In the genomic region with DNA sequence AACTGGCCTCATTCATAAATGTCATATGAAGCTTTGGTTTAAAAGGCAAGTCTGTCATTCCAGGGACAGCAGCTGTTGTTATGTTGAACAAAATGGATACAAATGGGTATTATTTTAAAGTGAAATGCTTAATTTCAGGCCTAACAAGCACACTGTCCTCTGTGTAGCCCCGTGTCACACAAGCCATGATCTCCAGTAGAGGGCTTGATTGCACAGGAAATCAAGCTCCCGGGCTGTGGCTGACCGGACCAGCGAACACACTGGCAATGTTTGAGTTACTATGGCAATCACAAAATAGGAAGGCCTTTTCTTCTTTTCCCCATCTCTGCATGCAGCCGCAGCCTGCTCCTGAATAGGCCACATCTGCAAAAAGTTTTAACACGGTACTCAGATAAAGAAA, we compare ENCODE assay signal across 19 cellular contexts.
DNase-seq lines count a peak whose midpoint lies in the region; ATAC-seq, FAIRE-seq and TF ChIP-seq lines count a peak whose summit lies in the region.
"Had no signal": no experiment of that assay in that cellular context is flagged by ENCODE, and none has a peak within 500 bp of the region (broad histone marks: within the 10 kb centered on the region; RNA-seq: fewer than 3 reads in every experiment).

No MANE protein-coding gene starts in this region.

- no peak for ATAC-seq in GM21737 (IDR thresholded peaks at IDR 0.05; ENCODE audit: unreplicated experiment)

- POLR2A ChIA-PET in H1 (lab: Charles Lee; ENCODE audit: partially characterized antibody): no interaction called here

- no peak overlapping the region for H3K23ac ChIP-seq in H1 (ENCODE audit: insufficient read length)

- H3K36me3 ChIP-seq in H1 (ENCODE audit: control insufficient read depth in 2 of 4, insufficient read depth in 4 of 4, low read length in 3 of 4): no peaks in the 10 kb centered on the region
- H3K36me3 ChIP-seq: right atrium auricular region, SJSA1, stomach had no signal

- H3K27ac ChIP-seq in H1 (ENCODE audit: low read depth, low read length): no peak overlapping the region
- H3K27ac ChIP-seq: right atrium auricular region, SJSA1, stomach had no signal

- H3K4me1 Mint-ChIP-seq in nephron progenitor cell: no peaks in the 10 kb centered on the region

- no peak overlapping the region for H4K8ac ChIP-seq in H1 (ENCODE audit: extremely low read depth, insufficient read depth, low read length)

- no peaks in the 10 kb centered on the region for H3K79me2 ChIP-seq in H1 (ENCODE audit: control insufficient read depth in 1 of 2, insufficient read depth in 2 of 2, low read length in 2 of 2)

- no peaks in the 10 kb centered on the region for H3K27me3 ChIP-seq in H1 (replicated peaks in 1 of 4; ENCODE audit: control insufficient read depth in 3 of 4, extremely low read depth in 1 of 4, insufficient read depth in 3 of 4, low read length in 3 of 4)
- H3K27me3 ChIP-seq: right atrium auricular region had no signal

- TF ChIP-seq CTCF in H1 (IDR thresholded peaks at IDR 0.05; ENCODE audit: control extremely low read depth in 1 of 3, insufficient read depth in 1 of 3, low read depth in 1 of 3, low read length in 3 of 3) (peak; percentile 30 to 44 (median 42); a peak in 3 of 4 replicates), nephron progenitor cell (IDR thresholded peaks at IDR 0.05) (no peak)

- H2BK15ac ChIP-seq in H1 (ENCODE audit: low read length): no peak overlapping the region

- H4K91ac ChIP-seq in H1 (replicated peaks; ENCODE audit: insufficient read length, low read length): no peak overlapping the region

- H2AFZ ChIP-seq in H1 (ENCODE audit: low read length): no peak overlapping the region

- no peak overlapping the region for H3K4ac ChIP-seq in H1 (replicated peaks; ENCODE audit: insufficient read length, low read depth, low read length)

- no peak for TF ChIP-seq POLR2A in H1 (IDR thresholded peaks at IDR 0.05; ENCODE audit: control extremely low read depth in 1 of 2, low read depth in 2 of 2, low read length in 2 of 2)

- H3K4me3 ChIP-seq in H1 (ENCODE audit: extremely low read depth in 1 of 4, insufficient read depth in 2 of 4, low read depth in 3 of 4, low read length in 4 of 4): no peak overlapping the region
- H3K4me3 ChIP-seq: right atrium auricular region, SJSA1, stomach had no signal

- H3K36me3 Mint-ChIP-seq in nephron progenitor cell (ENCODE audit: low read depth): no peaks in the 10 kb centered on the region

- H3K14ac ChIP-seq in H1 (ENCODE audit: insufficient read length): no peak overlapping the region

- no peak overlapping the region for H3K4me2 ChIP-seq in H1 (ENCODE audit: insufficient read depth in 1 of 2, low read depth in 2 of 2, low read length in 2 of 2)

- CTCF ChIA-PET in H1 (lab: Charles Lee; ENCODE audit: partially characterized antibody): interaction anchor here (0.8 to 9.1 kb wide), 8 partner anchors 9 to 102 kb away, joined by 4 to 64 read pairs (median 6); no protein-coding TSS in a partner anchor

- no peaks in the 10 kb centered on the region for H3K9me3 Mint-ChIP-seq in nephron progenitor cell
- H3K9me3 Mint-ChIP-seq: immature natural killer cell had no signal

- no peak overlapping the region for H2BK120ac ChIP-seq in H1 (replicated peaks; ENCODE audit: low read depth, low read length)

- peak; percentile 63 to 67 for TF ChIP-seq RAD21 in H1 (IDR thresholded peaks at IDR 0.05 in 1 of 2, conservative IDR thresholded peaks at IDR 0.05 in 1 of 2; ENCODE audit: low read depth in 2 of 2, low read length in 2 of 2)

- H3K9ac ChIP-seq in H1 (replicated peaks in 1 of 4; ENCODE audit: extremely low read depth in 1 of 4, low read depth in 3 of 4, low read length in 3 of 4): no peak overlapping the region

- no peak overlapping the region for H3K56ac ChIP-seq in H1 (replicated peaks; ENCODE audit: insufficient read length, low read depth, low read length)

- H2AK5ac ChIP-seq in H1 (ENCODE audit: low read depth, low read length): no peak overlapping the region

- H2BK20ac ChIP-seq in H1 (ENCODE audit: low read length): no peak overlapping the region

- no peaks in the 10 kb centered on the region for H3K23me2 ChIP-seq in H1 (ENCODE audit: low read depth, low read length)

- H2BK5ac ChIP-seq in H1 (ENCODE audit: low read depth, low read length): no peak overlapping the region

- no peak overlapping the region for H3K18ac ChIP-seq in H1 (ENCODE audit: extremely low read depth, low read length)

- peaks cover 12% of the 10 kb centered on the region for H3K27me3 Mint-ChIP-seq in nephron progenitor cell (ENCODE audit: low read depth, poor library complexity)

- H3K27ac Mint-ChIP-seq in nephron progenitor cell: no peak overlapping the region
- H3K27ac Mint-ChIP-seq: immature natural killer cell had no signal

- no peaks in the 10 kb centered on the region for H3K4me1 ChIP-seq in H1 (replicated peaks in 1 of 4; ENCODE audit: control insufficient read depth in 3 of 4, insufficient read depth in 4 of 4, low read length in 3 of 4)
- H3K4me1 ChIP-seq: right atrium auricular region, SJSA1, stomach had no signal

- TF ChIP-seq EP300 in H1 (IDR thresholded peaks at IDR 0.05; ENCODE audit: borderline replicate concordance in 1 of 2, low read depth in 2 of 2, low read length in 2 of 2): no peak

- no peaks in the 10 kb centered on the region for H3K9me3 ChIP-seq in H1 (ENCODE audit: insufficient read depth in 2 of 2, low read depth in 1 of 2, low read length in 1 of 2)
- H3K9me3 ChIP-seq: right atrium auricular region, SJSA1, stomach had no signal

- no peak overlapping the region for H2BK12ac ChIP-seq in H1 (ENCODE audit: low read depth, low read length)

- no peaks in the 10 kb centered on the region for H3K79me1 ChIP-seq in H1 (ENCODE audit: low read depth, low read length)

- no peak overlapping the region for H3K4me3 Mint-ChIP-seq in nephron progenitor cell
- H3K4me3 Mint-ChIP-seq: immature natural killer cell had no signal

- peak; percentile 15 for DNase-seq in ELR (ENCODE audit: low read depth)
- DNase-seq in MV-4-11 (lab: John Stamatoyannopoulos, UW): peak; percentile 50
- no peak for DNase-seq in H1 (ENCODE audit: low read depth in 1 of 2, low spot score in 2 of 2)
- peak; percentile 28 for DNase-seq in nephron progenitor cell
- DNase-seq in NCI-H446 (lab: John Stamatoyannopoulos, UW): no peak
- DNase-seq in mesenteric fat pad (ENCODE audit: low spot score): no peak
- DNase-seq in activated CD4-positive, alpha-beta T cell treated with anti-CD3 and anti-CD28 coated beads, Interleukin-2, amount 50 U/mL, for 48 hours: no peak
- DNase-seq: activated CD4-positive, CD25-positive, alpha-beta regulatory T cell; activated T-cell treated with anti-CD3 and anti-CD28 coated beads for 4 hours; cerebellar nuclear complex; GDM1; immature natural killer cell; NCI-H1930; NK-92 treated with Interleukin-12 subunit alpha and Interleukin-12 subunit beta, amount 100 ng/mL, for 24 hours; stomach had no signal

- FAIRE-seq in H1 (lab: Jason Lieb, UNC): no peak
- FAIRE-seq: GM18507 had no signal

- WGBS in H1 (ENCODE audit: extremely low coverage in 1 of 2, insufficient coverage in 1 of 2, insufficient read length in 1 of 2, insufficient replicate concordance in 2 of 2, low coverage in 1 of 2, low lambda C conversion rate in 2 of 2, missing lambda C conversion rate in 1 of 2), 2 experiments: 70% methylated on average over 6 of the region's 6 CpGs; no CpG with 5 or more reads in 1 of the 2 experiments

- H4K20me1 ChIP-seq in H1 (replicated peaks in 1 of 2; ENCODE audit: control insufficient read depth in 1 of 2, insufficient read depth in 2 of 2, low read length in 2 of 2): no peaks in the 10 kb centered on the region

- H4K5ac ChIP-seq in H1 (ENCODE audit: insufficient read length, low read depth, low read length): no peak overlapping the region

TF ChIP-seq in H1, 55 proteins besides CTCF, POLR2A, EP300 and RAD21:
- TF ChIP-seq RBBP5 (IDR thresholded peaks at IDR 0.05; ENCODE audit: borderline replicate concordance, low read depth, low read length) (no peak), TAF1 (IDR thresholded peaks at IDR 0.05; ENCODE audit: low read depth, low read length) (no peak), SP1 (IDR thresholded peaks at IDR 0.05; ENCODE audit: low read depth, low read length) (no peak), SIRT6 (IDR thresholded peaks at IDR 0.05; ENCODE audit: low read length) (no peak), TBP (IDR thresholded peaks at IDR 0.05; ENCODE audit: low read depth, low read length) (no peak), BRCA1 (IDR thresholded peaks at IDR 0.05; ENCODE audit: low read depth, low read length) (no peak), GABPA (IDR thresholded peaks at IDR 0.05; ENCODE audit: borderline replicate concordance, insufficient read depth, low read length) (no peak), RNF2 (IDR thresholded peaks at IDR 0.05; ENCODE audit: borderline replicate concordance, low read depth, low read length, missing control alignments, poor library complexity, severe bottlenecking) (no peak), BCL11A (IDR thresholded peaks at IDR 0.05; ENCODE audit: low read depth in 2 of 2, low read length in 2 of 2) (no peak)
- TF ChIP-seq, protein P1, sequence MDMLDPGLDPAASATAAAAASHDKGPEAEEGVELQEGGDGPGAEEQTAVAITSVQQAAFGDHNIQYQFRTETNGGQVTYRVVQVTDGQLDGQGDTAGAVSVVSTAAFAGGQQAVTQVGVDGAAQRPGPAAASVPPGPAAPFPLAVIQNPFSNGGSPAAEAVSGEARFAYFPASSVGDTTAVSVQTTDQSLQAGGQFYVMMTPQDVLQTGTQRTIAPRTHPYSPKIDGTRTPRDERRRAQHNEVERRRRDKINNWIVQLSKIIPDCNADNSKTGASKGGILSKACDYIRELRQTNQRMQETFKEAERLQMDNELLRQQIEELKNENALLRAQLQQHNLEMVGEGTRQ (IDR thresholded peaks at IDR 0.05; ENCODE audit: low read length): no peak
- TF ChIP-seq, protein P2, sequence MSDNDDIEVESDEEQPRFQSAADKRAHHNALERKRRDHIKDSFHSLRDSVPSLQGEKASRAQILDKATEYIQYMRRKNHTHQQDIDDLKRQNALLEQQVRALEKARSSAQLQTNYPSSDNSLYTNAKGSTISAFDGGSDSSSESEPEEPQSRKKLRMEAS (IDR thresholded peaks at IDR 0.05): no peak

Comparison
In these comparisons a context has a peak if more than half of its experiments do, and no peak if none do; other contexts are left out.
1. DNase-seq: peak in ELR (single experiment), MV-4-11 (single experiment) and nephron progenitor cell (single experiment); none in H1 (0 of 2), NCI-H446 (0 of 2), mesenteric fat pad (single experiment) and activated CD4-positive, alpha-beta T cell treated with anti-CD3 and anti-CD28 coated beads, Interleukin-2, amount 50 U/mL, for 48 hours (0 of 2).